In genomic region chr11:102430158-102430836, GRCh38 we compare ENCODE assay signal across 8 cellular contexts. TPM values are rescaled to one million over a fixed set of nuclear protein-coding genes. Genes with fewer than 3 reads are reported as not detected.
A peak's percentile ranks its signal among the peaks of the same experiment; 100 is the strongest.
DNase-seq lines count a peak whose midpoint lies in the region; ATAC-seq and TF ChIP-seq lines count a peak whose summit lies in the region.

No MANE protein-coding gene starts in this region.

- H3K4me1 ChIP-seq in stomach, result peaks cover 5 to 57% (median 39%) of the 10 kb centered on the region in 4 donors

- H3K4me1 Mint-ChIP-seq in nephron progenitor cell, result peaks cover 53% of the 10 kb centered on the region

- H3K27ac ChIP-seq in SU-DHL-6 (ENCODE audit: low read depth, low read length) (peak overlapping the region; percentile 94), stomach (peak overlapping the region in 2 of 5 donors; percentile 14 to 29)

- peak overlapping the region; percentile 55 for H3K9ac ChIP-seq in SU-DHL-6 (ENCODE audit: low read length)

- no peaks in the 10 kb centered on the region for H3K9me2 ChIP-seq in SU-DHL-6 (replicated peaks; ENCODE audit: insufficient read depth, low read length)

- H3K36me3 Mint-ChIP-seq in nephron progenitor cell (ENCODE audit: low read depth), result peaks cover 80% of the 10 kb centered on the region

- no peak for TF ChIP-seq EP300 in stomach (IDR thresholded peaks at IDR 0.05)

- 40 to 58% (median 47%) methylated on average over 3 of the region's 3 CpGs for whole genome bisulfite sequencing in stomach, 5 donors

- H3F3A ChIP-seq in SU-DHL-6 (ENCODE audit: insufficient read depth), result peaks cover 43% of the 10 kb centered on the region

- H3K9me3 Mint-ChIP-seq in nephron progenitor cell, result peaks cover 46% of the 10 kb centered on the region

- H3K27me3 ChIP-seq in SU-DHL-6 (ENCODE audit: low read length), result no peaks in the 10 kb centered on the region
- H3K27me3 ChIP-seq in stomach, result no peaks in the 10 kb centered on the region

- peaks cover 91% of the 10 kb centered on the region for H3K79me2 ChIP-seq in SU-DHL-6 (ENCODE audit: insufficient read depth, low read length)

- intact Hi-C loops in stomach (cut with DNase I; ENCODE audit: low total_unique reads), result no loop called here

- H3K4me2 ChIP-seq in SU-DHL-6 (ENCODE audit: low read depth, low read length, poor library complexity, severe bottlenecking), result peak overlapping the region; percentile 62

- no peaks in the 10 kb centered on the region for H4K20me1 ChIP-seq in SU-DHL-6 (ENCODE audit: low read depth, low read length)

- peak overlapping the region; percentile 21 for H3K4me3 Mint-ChIP-seq in nephron progenitor cell

- DNase-seq in stimulated activated CD4-positive, alpha-beta T cell treated with anti-CD3 and anti-CD28 coated beads, Interleukin-15, amount 100 ng/mL, for 24 hours, result peak; percentile 45
- no peak for DNase-seq in stimulated activated CD4-positive, alpha-beta T cell treated with anti-CD3 and anti-CD28 coated beads, Interleukin-2, amount 100 ng/mL, for 48 hours
- DNase-seq in nephron progenitor cell, result no peak
- no peak for DNase-seq in NCI-H187 (lab: John Stamatoyannopoulos, UW)
- DNase-seq in stomach, result no peak
- DNase-seq in activated CD8-positive, alpha-beta memory T cell treated with anti-CD3 and anti-CD28 coated beads for 24 hours, result no peak

- peak overlapping the region; percentile 27 for H3K4me3 ChIP-seq in SU-DHL-6 (ENCODE audit: insufficient read depth, low read length, poor library complexity, severe bottlenecking)
- no peak overlapping the region for H3K4me3 ChIP-seq in stomach

- peak overlapping the region; percentile 51 for H3K27ac Mint-ChIP-seq in nephron progenitor cell

- no peak for TF ChIP-seq POLR2A in stomach (IDR thresholded peaks at IDR 0.05)

- TF ChIP-seq CTCF in SU-DHL-6 (IDR thresholded peaks at IDR 0.05; ENCODE audit: insufficient read depth, low read length, poor library complexity, severe bottlenecking) (no peak), nephron progenitor cell (IDR thresholded peaks at IDR 0.05) (no peak), stomach (IDR thresholded peaks at IDR 0.05) (no peak)

- H3K27me3 Mint-ChIP-seq in nephron progenitor cell (ENCODE audit: low read depth, poor library complexity), result peaks cover 7% of the 10 kb centered on the region

- H3K36me3 ChIP-seq in SU-DHL-6 (ENCODE audit: low read length) (peaks cover 47% of the 10 kb centered on the region), stomach (peaks cover 0 to 11% (median 7%) of the 10 kb centered on the region in 4 donors)

- no peak overlapping the region for H2AFZ ChIP-seq in SU-DHL-6 (ENCODE audit: low read depth, low read length, severe bottlenecking)

- H3K9me3 ChIP-seq in SU-DHL-6 (ENCODE audit: insufficient read depth, low read length), result peaks cover 23% of the 10 kb centered on the region; the same call in 1 of the 2 replicates
- peaks cover 0 to 6% (median 0%) of the 10 kb centered on the region in 4 donors for H3K9me3 ChIP-seq in stomach

- ATAC-seq in HG02938 (IDR thresholded peaks at IDR 0.05; ENCODE audit: unreplicated experiment), result peak; percentile 94

RNA-seq across cellular contexts. Expression of gene TMEM123, which starts 22.3 kb away (rescaled TPM):
- 100 to 1,000 TPM in 2 of 5 donors, 10 to 100 TPM in 3; 16.2 to 226 (median 75.3) TPM for total RNA-seq in stomach
- 10 to 100 TPM; 47.2 to 53.6 (median 49.6) TPM for polyA plus RNA-seq in stomach
